ENCODE assay signal across 13 cellular contexts in genomic region chr5:140554454-140554853, GRCh38. TPM values are rescaled to one million over a fixed set of nuclear protein-coding genes. Genes with fewer than 3 reads are reported as not detected.
DNase-seq lines count a peak whose midpoint lies in the region; ATAC-seq and TF ChIP-seq lines count a peak whose summit lies in the region.
"Had no signal": no experiment of that assay in that cellular context is flagged by ENCODE, and none has a peak within 500 bp of the region (broad histone marks: within the 10 kb centered on the region; RNA-seq: fewer than 3 reads in every experiment).

No MANE protein-coding gene starts in this region.

- H3K9me3 Mint-ChIP-seq in activated CD8-positive, alpha-beta memory T cell treated with anti-CD3 and anti-CD28 coated beads, Interleukin-2, amount 10 ng/mL, durations not matched to agents 7 days and 5 days (ENCODE audit: low read depth) = no peaks in the 10 kb centered on the region
- no peaks in the 10 kb centered on the region for H3K9me3 Mint-ChIP-seq in chondrocyte (ENCODE audit: low read depth)
- H3K9me3 Mint-ChIP-seq in stimulated activated effector memory CD8-positive, alpha-beta T cell treated with anti-CD3 and anti-CD28 coated beads, Interleukin-12 subunit alpha, Interleukin-12 subunit beta, amount 100 ng/mL, for 72 hours = no peaks in the 10 kb centered on the region
- H3K9me3 Mint-ChIP-seq: dendritic cell treated with granulocyte-macrophage colony-stimulating factor and Interleukin-4, amounts not matched to agents 40 ng/mL and 50 ng/mL, for 4 days had no signal

- ATAC-seq in activated CD8-positive, alpha-beta memory T cell treated with anti-CD3 and anti-CD28 coated beads, Interleukin-2, amount 10 ng/mL, durations not matched to agents 7 days and 5 days = no peak
- no peak for ATAC-seq in stimulated activated effector memory CD8-positive, alpha-beta T cell treated with anti-CD3 and anti-CD28 coated beads, Interleukin-12 subunit alpha, Interleukin-12 subunit beta, amount 100 ng/mL, for 72 hours
- ATAC-seq in GM19452 (IDR thresholded peaks at IDR 0.05; ENCODE audit: unreplicated experiment) = no peak
- ATAC-seq: right cardiac atrium had no signal

- H3K9me3 ChIP-seq in OCI-LY3 (ENCODE audit: insufficient read depth, low read length) = no peaks in the 10 kb centered on the region
- H3K9me3 ChIP-seq: HAP-1 had no signal

- peak overlapping the region; percentile 82 for H3K27ac ChIP-seq in OCI-LY3 (ENCODE audit: low read length)
- H3K27ac ChIP-seq: C4-2B had no signal

- no peaks in the 10 kb centered on the region for H3K27me3 ChIP-seq in OCI-LY3 (ENCODE audit: low read depth, low read length)

- peaks cover 56% of the 10 kb centered on the region for H3K79me2 ChIP-seq in OCI-LY3 (ENCODE audit: low read length)

- peak; percentile 22 for DNase-seq in activated CD8-positive, alpha-beta memory T cell treated with anti-CD3 and anti-CD28 coated beads, Interleukin-2, amount 10 ng/mL, durations not matched to agents 7 days and 5 days
- DNase-seq in activated CD8-positive, alpha-beta memory T cell treated with anti-CD3 and anti-CD28 coated beads for 24 hours = no peak
- DNase-seq in chondrocyte (ENCODE audit: low spot score) (no peak), NCI-H2227 (lab: John Stamatoyannopoulos, UW; ENCODE audit: unreplicated experiment) (no peak)
- DNase-seq in stimulated activated effector memory CD8-positive, alpha-beta T cell treated with anti-CD3 and anti-CD28 coated beads, Interleukin-12 subunit alpha, Interleukin-12 subunit beta, amount 100 ng/mL, for 72 hours (ENCODE audit: low spot score in 2 of 2) = no peak
- DNase-seq in stimulated activated CD4-positive, alpha-beta T cell treated with anti-CD3 and anti-CD28 coated beads, Interleukin-2, amount 100 ng/mL, for 24 hours = no peak
- DNase-seq: NCI-H82, right cardiac atrium had no signal

- peaks cover 66% of the 10 kb centered on the region for H3K4me1 Mint-ChIP-seq in activated CD8-positive, alpha-beta memory T cell treated with anti-CD3 and anti-CD28 coated beads, Interleukin-2, amount 10 ng/mL, durations not matched to agents 7 days and 5 days
- peaks cover 57% of the 10 kb centered on the region for H3K4me1 Mint-ChIP-seq in chondrocyte (ENCODE audit: low read depth)
- peaks cover 77% of the 10 kb centered on the region for H3K4me1 Mint-ChIP-seq in stimulated activated effector memory CD8-positive, alpha-beta T cell treated with anti-CD3 and anti-CD28 coated beads, Interleukin-12 subunit alpha, Interleukin-12 subunit beta, amount 100 ng/mL, for 72 hours

- no peak for TF ChIP-seq CTCF in OCI-LY3 (IDR thresholded peaks at IDR 0.05; ENCODE audit: low read depth, low read length)
- no peak for TF ChIP-seq CTCF in chondrocyte (IDR thresholded peaks at IDR 0.05)

- H3K4me3 Mint-ChIP-seq in activated CD8-positive, alpha-beta memory T cell treated with anti-CD3 and anti-CD28 coated beads, Interleukin-2, amount 10 ng/mL, durations not matched to agents 7 days and 5 days = peak overlapping the region; percentile 10
- H3K4me3 Mint-ChIP-seq in chondrocyte (ENCODE audit: unreplicated experiment) = no peak overlapping the region
- H3K4me3 Mint-ChIP-seq in stimulated activated effector memory CD8-positive, alpha-beta T cell treated with anti-CD3 and anti-CD28 coated beads, Interleukin-12 subunit alpha, Interleukin-12 subunit beta, amount 100 ng/mL, for 72 hours = peak overlapping the region; percentile 85
- H3K4me3 Mint-ChIP-seq: dendritic cell treated with granulocyte-macrophage colony-stimulating factor and Interleukin-4, amounts not matched to agents 40 ng/mL and 50 ng/mL, for 4 days had no signal

- peak overlapping the region; percentile 46 for H3K4me3 ChIP-seq in OCI-LY3 (ENCODE audit: low read length)
- H3K4me3 ChIP-seq: HAP-1 had no signal

- H4K20me1 ChIP-seq in OCI-LY3 (ENCODE audit: insufficient read depth, low read length) = peaks cover 7% of the 10 kb centered on the region

- H2AFZ ChIP-seq in OCI-LY3 (ENCODE audit: low read depth, low read length) = no peak overlapping the region

- peaks cover 45% of the 10 kb centered on the region for H3K36me3 Mint-ChIP-seq in activated CD8-positive, alpha-beta memory T cell treated with anti-CD3 and anti-CD28 coated beads, Interleukin-2, amount 10 ng/mL, durations not matched to agents 7 days and 5 days
- H3K36me3 Mint-ChIP-seq in chondrocyte (ENCODE audit: low read depth) = peaks cover 16% of the 10 kb centered on the region
- H3K36me3 Mint-ChIP-seq in stimulated activated effector memory CD8-positive, alpha-beta T cell treated with anti-CD3 and anti-CD28 coated beads, Interleukin-12 subunit alpha, Interleukin-12 subunit beta, amount 100 ng/mL, for 72 hours = peaks cover 83% of the 10 kb centered on the region

- H3K9ac ChIP-seq in OCI-LY3 (ENCODE audit: low read length) = peak overlapping the region; percentile 35; the same call in 1 of the 2 replicates

- peaks cover 33% of the 10 kb centered on the region for H3K36me3 ChIP-seq in OCI-LY3 (replicated peaks; ENCODE audit: low read depth, low read length)

- CTCF ChIA-PET in activated CD8-positive, alpha-beta memory T cell treated with anti-CD3 and anti-CD28 coated beads, Interleukin-2, amount 10 ng/mL, durations not matched to agents 7 days and 5 days (lab: Charles Lee) = no interaction called here

- peaks cover 44% of the 10 kb centered on the region for H3K4me1 ChIP-seq in OCI-LY3 (ENCODE audit: low read length)

- no peaks in the 10 kb centered on the region for H3K27me3 Mint-ChIP-seq in activated CD8-positive, alpha-beta memory T cell treated with anti-CD3 and anti-CD28 coated beads, Interleukin-2, amount 10 ng/mL, durations not matched to agents 7 days and 5 days
- no peaks in the 10 kb centered on the region for H3K27me3 Mint-ChIP-seq in chondrocyte (ENCODE audit: low read depth)
- H3K27me3 Mint-ChIP-seq: dendritic cell treated with granulocyte-macrophage colony-stimulating factor and Interleukin-4, amounts not matched to agents 40 ng/mL and 50 ng/mL, for 4 days had no signal

- peak overlapping the region; percentile 67 for H3K27ac Mint-ChIP-seq in activated CD8-positive, alpha-beta memory T cell treated with anti-CD3 and anti-CD28 coated beads, Interleukin-2, amount 10 ng/mL, durations not matched to agents 7 days and 5 days
- peak overlapping the region; percentile 99 for H3K27ac Mint-ChIP-seq in chondrocyte (ENCODE audit: unreplicated experiment)
- peak overlapping the region; percentile 32 for H3K27ac Mint-ChIP-seq in stimulated activated effector memory CD8-positive, alpha-beta T cell treated with anti-CD3 and anti-CD28 coated beads, Interleukin-12 subunit alpha, Interleukin-12 subunit beta, amount 100 ng/mL, for 72 hours

- H3K4me2 ChIP-seq in OCI-LY3 (ENCODE audit: low read length) = peak overlapping the region; percentile 73

RNA-seq across cellular contexts. Expression of gene SRA1, which starts 2.8 kb away (rescaled TPM):
- 10 to 100 TPM; 37.9 to 47.3 TPM for total RNA-seq in activated CD8-positive, alpha-beta memory T cell treated with anti-CD3 and anti-CD28 coated beads, Interleukin-2, amount 10 ng/mL, durations not matched to agents 7 days and 5 days
- 46.5 to 50.4 TPM (median 50.3 TPM) in 3 replicates for total RNA-seq in chondrocyte

RNA-seq across cellular contexts. Expression of gene EIF4EBP3, which starts 7.0 kb away (rescaled TPM):
- 1 to 10 TPM; 7.4 to 9.0 TPM for total RNA-seq in activated CD8-positive, alpha-beta memory T cell treated with anti-CD3 and anti-CD28 coated beads, Interleukin-2, amount 10 ng/mL, durations not matched to agents 7 days and 5 days
- total RNA-seq in chondrocyte = 5.6 to 6.2 TPM (median 6.0 TPM) in 3 replicates

RNA-seq across cellular contexts. Expression of gene APBB3, which starts 9.9 kb away (rescaled TPM):
- total RNA-seq in activated CD8-positive, alpha-beta memory T cell treated with anti-CD3 and anti-CD28 coated beads, Interleukin-2, amount 10 ng/mL, durations not matched to agents 7 days and 5 days = 10 to 100 TPM; 20.0 to 24.8 TPM
- 39.0 to 47.0 TPM (median 42.3 TPM) in 3 replicates for total RNA-seq in chondrocyte

RNA-seq across cellular contexts. Expression of gene SLC35A4, which starts 10.2 kb away (rescaled TPM):
- total RNA-seq in activated CD8-positive, alpha-beta memory T cell treated with anti-CD3 and anti-CD28 coated beads, Interleukin-2, amount 10 ng/mL, durations not matched to agents 7 days and 5 days = 100 to 1,000 TPM; 100 to 101 TPM
- total RNA-seq in chondrocyte = 74.3 to 99.4 TPM (median 79.2 TPM) in 3 replicates

Comparison
In these comparisons a context has a peak if more than half of its experiments do, and no peak if none do; other contexts are left out.
1. H3K27ac Mint-ChIP-seq: peak in every context shown above with its lines; median percentile 99 in chondrocyte; 67 in activated CD8-positive, alpha-beta memory T cell treated with anti-CD3 and anti-CD28 coated beads, Interleukin-2, amount 10 ng/mL, durations not matched to agents 7 days and 5 days; 32 in stimulated activated effector memory CD8-positive, alpha-beta T cell treated with anti-CD3 and anti-CD28 coated beads, Interleukin-12 subunit alpha, Interleukin-12 subunit beta, amount 100 ng/mL, for 72 hours.